ENCODE assay signal across 8 cellular contexts in the genomic region with DNA sequence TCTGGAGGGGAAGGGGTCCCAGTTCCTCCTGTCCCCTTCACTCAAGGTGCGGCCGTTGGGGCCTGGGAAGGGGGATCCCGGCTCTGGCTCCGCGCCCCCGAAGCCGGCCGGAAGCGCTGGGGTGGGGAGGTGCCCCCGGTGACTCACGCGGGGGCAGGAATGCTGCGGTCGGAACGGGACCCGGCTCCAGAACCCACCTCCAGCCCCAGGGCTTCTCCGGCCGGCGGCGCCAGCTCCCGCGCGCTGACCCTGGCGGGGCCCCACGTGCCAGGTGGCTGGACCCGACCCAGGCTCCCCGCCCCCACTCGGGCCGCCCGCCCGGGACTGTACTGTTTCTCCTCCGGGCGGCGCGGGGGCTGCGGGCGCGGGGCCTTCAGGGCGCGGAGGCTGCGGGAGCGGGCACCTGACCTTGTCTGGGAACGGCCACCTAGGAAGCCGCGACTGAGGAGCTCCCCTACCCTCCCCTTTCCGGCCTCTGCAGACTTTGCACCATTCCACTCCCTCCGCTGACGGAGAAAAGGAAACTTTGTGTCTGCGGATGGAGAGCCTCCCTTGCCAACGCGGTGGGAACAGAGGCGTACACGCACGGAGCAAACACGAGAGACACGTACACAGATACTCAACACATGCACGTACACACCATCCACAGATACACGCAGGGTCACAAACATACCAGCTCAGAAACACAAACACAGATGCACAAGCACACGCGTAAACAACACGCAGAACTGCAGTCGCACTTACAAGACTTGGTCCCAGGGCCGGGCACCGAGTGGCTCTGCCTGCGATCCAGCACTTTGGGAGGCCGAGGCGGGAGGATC. TPM values are rescaled to one million over a fixed set of nuclear protein-coding genes. Genes with fewer than 3 reads are reported as not detected.
A peak's percentile ranks its signal among the peaks of the same experiment; 100 is the strongest.
DNase-seq lines count a peak whose midpoint lies in the region; ATAC-seq, FAIRE-seq and TF ChIP-seq lines count a peak whose summit lies in the region.

No MANE protein-coding gene starts in this region.

- H3K79me2 ChIP-seq in ACC112 (ENCODE audit: control insufficient read depth, insufficient read depth, low read length, unreplicated experiment), result peaks cover 48% of the 10 kb centered on the region

- H3K4me1 Mint-ChIP-seq in activated T-cell treated with anti-CD3 and anti-CD28 coated beads, Interleukin-2, amount 50 U/mL, for 4 hours (ENCODE audit: low read depth), result peaks cover 27% of the 10 kb centered on the region

- H3K4me3 ChIP-seq in ACC112 (ENCODE audit: low read depth, low read length), result peak overlapping the region; percentile 68
- H3K4me3 ChIP-seq in esophagus squamous epithelium, result peak overlapping the region; percentile 30 to 68 (median 51)
- H3K4me3 ChIP-seq in muscle layer of colon (ENCODE audit: low read depth in 1 of 2, low read length in 2 of 2), result peak overlapping the region; percentile 52 to 69

- H3K36me3 ChIP-seq in ACC112 (ENCODE audit: insufficient read depth, low read length), result peaks cover 22% of the 10 kb centered on the region; the same call in 1 of the 2 replicates
- H3K36me3 ChIP-seq in esophagus squamous epithelium, result peaks cover 0 to 16% (median 0%) of the 10 kb centered on the region in 3 donors
- peaks cover 13% of the 10 kb centered on the region for H3K36me3 ChIP-seq in muscle layer of colon (ENCODE audit: insufficient read depth, low read length)

- peak; percentile 32 to 41 for ATAC-seq in activated T-cell treated with anti-CD3 and anti-CD28 coated beads, Interleukin-2, amount 50 U/mL, for 4 hours

- H3K27me3 Mint-ChIP-seq in activated T-cell treated with anti-CD3 and anti-CD28 coated beads, Interleukin-2, amount 50 U/mL, for 4 hours (ENCODE audit: low read depth), result peaks cover 9% of the 10 kb centered on the region

- H3K4me3 Mint-ChIP-seq in activated T-cell treated with anti-CD3 and anti-CD28 coated beads, Interleukin-2, amount 50 U/mL, for 4 hours, result peak overlapping the region; percentile 80

- intact Hi-C loops in esophagus squamous epithelium (cut with DNase I), result no loop called here

- TF ChIP-seq POLR2A in esophagus squamous epithelium (IDR thresholded peaks at IDR 0.05) (no peak), GM12891 (IDR thresholded peaks at IDR 0.05; ENCODE audit: low read depth, low read length) (no peak)

- DNase-seq in LoVo (ENCODE audit: low spot score), result peak; percentile 68
- peak; percentile 19 for DNase-seq in activated T-cell treated with anti-CD3 and anti-CD28 coated beads, Interleukin-2, amount 50 U/mL, for 4 hours
- DNase-seq in esophagus squamous epithelium (lab: John Stamatoyannopoulos, UW), result no peak
- peak; percentile 38 for DNase-seq in stimulated activated naive CD4-positive, alpha-beta T cell treated with Interleukin-2 at 50 U/mL for 16 hours (lab: John Stamatoyannopoulos, UW)
- DNase-seq in GM12891 (ENCODE audit: insufficient read length, low spot score), result no peak
- no peak for DNase-seq in NK-92 treated with Interleukin-12 subunit alpha and Interleukin-12 subunit beta, amount 100 ng/mL, for 24 hours (lab: John Stamatoyannopoulos, UW)

- peak overlapping the region; percentile 91 for H3K27ac ChIP-seq in ACC112 (ENCODE audit: low read depth, low read length)
- H3K27ac ChIP-seq in esophagus squamous epithelium, result peak overlapping the region; percentile 71 to 90 (median 89)
- peak overlapping the region; percentile 85 for H3K27ac ChIP-seq in muscle layer of colon (ENCODE audit: low read depth, low read length)

- no peak for FAIRE-seq in GM12891 (lab: Jason Lieb, UNC)

- H3K4me1 ChIP-seq in ACC112 (ENCODE audit: control insufficient read depth, insufficient read depth, low read length, unreplicated experiment) (peaks cover 58% of the 10 kb centered on the region), esophagus squamous epithelium (peaks cover 8 to 53% (median 10%) of the 10 kb centered on the region in 3 donors), muscle layer of colon (ENCODE audit: insufficient read depth, low read length) (peaks cover 34% of the 10 kb centered on the region)

- H3K27me3 ChIP-seq in ACC112 (ENCODE audit: insufficient read depth, low read length) (no peaks in the 10 kb centered on the region), esophagus squamous epithelium (peaks cover 0 to 27% (median 0%) of the 10 kb centered on the region in 4 donors), muscle layer of colon (ENCODE audit: control insufficient read depth in 1 of 2, insufficient read depth in 2 of 2, low read length in 2 of 2) (no peaks in the 10 kb centered on the region)

- TF ChIP-seq CTCF in esophagus squamous epithelium (IDR thresholded peaks at IDR 0.05), result peak in 1 of 6 experiments; percentile 29

- H3K9me3 ChIP-seq in esophagus squamous epithelium (no peaks in the 10 kb centered on the region), muscle layer of colon (ENCODE audit: low read length) (no peaks in the 10 kb centered on the region)

- 5 to 16% methylated on average over 12 to 15 of the region's 67 CpGs for WGBS in esophagus squamous epithelium, 2 donors

- no peaks in the 10 kb centered on the region for H3K9me3 Mint-ChIP-seq in activated T-cell treated with anti-CD3 and anti-CD28 coated beads, Interleukin-2, amount 50 U/mL, for 4 hours

- H2AFZ ChIP-seq in ACC112 (ENCODE audit: low read length, unreplicated experiment), result no peak overlapping the region

- peak overlapping the region; percentile 63 for H3K9ac ChIP-seq in muscle layer of colon (ENCODE audit: low read length)

- no peaks in the 10 kb centered on the region for H3K36me3 Mint-ChIP-seq in activated T-cell treated with anti-CD3 and anti-CD28 coated beads, Interleukin-2, amount 50 U/mL, for 4 hours (ENCODE audit: insufficient read depth)

TF ChIP-seq in GM12891, 5 proteins besides CTCF, POLR2A, EP300 and RAD21:
- TF ChIP-seq TAF1 (IDR thresholded peaks at IDR 0.05; ENCODE audit: low read depth, low read length) (no peak), POLR2AphosphoS5 (IDR thresholded peaks at IDR 0.05; ENCODE audit: low read depth, low read length) (no peak)
TF ChIP-seq in GM12891: peak in this region for 0.

RNA-seq across cellular contexts. Expression of gene AXL, which starts 7.2 kb away (rescaled TPM):
- under 1 TPM; 0.08 to 0.40 (median 0.30) TPM for total RNA-seq in activated T-cell treated with anti-CD3 and anti-CD28 coated beads, Interleukin-2, amount 50 U/mL, for 4 hours
- 10 to 100 TPM in 2 of 4 donors, 1 to 10 TPM in 2; 5.3 to 40.2 (median 17.3) TPM for total RNA-seq in esophagus squamous epithelium
- 0.44 TPM for polyA plus RNA-seq in GM12891 (2012; ENCODE audit: low read depth, missing spikeins)

RNA-seq across cellular contexts. Expression of gene CYP2S1, which starts 33.2 kb away (rescaled TPM):
- total RNA-seq in activated T-cell treated with anti-CD3 and anti-CD28 coated beads, Interleukin-2, amount 50 U/mL, for 4 hours, result under 1 TPM; 0.24 to 0.30 (median 0.27) TPM
- total RNA-seq in esophagus squamous epithelium, result 10 to 100 TPM; 12.4 to 20.3 (median 15.2) TPM
- 0.55 TPM for polyA plus RNA-seq in GM12891 (2012; ENCODE audit: low read depth, missing spikeins)

RNA-seq across cellular contexts. Expression of gene HNRNPUL1, which starts 37.9 kb away (rescaled TPM):
- 100 to 1,000 TPM; 224 to 248 (median 238) TPM for total RNA-seq in activated T-cell treated with anti-CD3 and anti-CD28 coated beads, Interleukin-2, amount 50 U/mL, for 4 hours
- 100 to 1,000 TPM in 3 of 4 donors, 10 to 100 TPM in 1; 98.1 to 127 (median 113) TPM for total RNA-seq in esophagus squamous epithelium
- 117 TPM for polyA plus RNA-seq in GM12891 (2012; ENCODE audit: low read depth, missing spikeins)

Comparison
In these comparisons a context has a peak if more than half of its experiments do, and no peak if none do; other contexts are left out.
1. DNase-seq: peak in LoVo (single experiment), activated T-cell treated with anti-CD3 and anti-CD28 coated beads, Interleukin-2, amount 50 U/mL, for 4 hours (single experiment) and stimulated activated naive CD4-positive, alpha-beta T cell treated with Interleukin-2 at 50 U/mL for 16 hours (single experiment); none in esophagus squamous epithelium (single experiment), GM12891 (single experiment) and NK-92 treated with Interleukin-12 subunit alpha and Interleukin-12 subunit beta, amount 100 ng/mL, for 24 hours (single experiment).
2. RNA of gene AXL, which starts 7.2 kb away (total RNA-seq): 5.3 to 40.2 TPM in esophagus squamous epithelium; 0.08 to 0.40 TPM in activated T-cell treated with anti-CD3 and anti-CD28 coated beads, Interleukin-2, amount 50 U/mL, for 4 hours; every median in the first group is over 4 times any median in the second.
3. RNA of gene CYP2S1, which starts 33.2 kb away (total RNA-seq): 12.4 to 20.3 TPM in esophagus squamous epithelium; 0.24 to 0.30 TPM in activated T-cell treated with anti-CD3 and anti-CD28 coated beads, Interleukin-2, amount 50 U/mL, for 4 hours; every median in the first group is over 10 times any median in the second.
4. Peak in every context shown above with its lines, with median percentiles within 50 percentile points of each other: H3K27ac ChIP-seq and H3K4me3 ChIP-seq.